Comparison of ENCODE assay signal across 15 cellular contexts in genomic region chr15:74621546-74621920, GRCh38. TPM values are rescaled to one million over a fixed set of nuclear protein-coding genes. Genes with fewer than 3 reads are reported as not detected.
DNase-seq lines count a peak whose midpoint lies in the region; ATAC-seq and TF ChIP-seq lines count a peak whose summit lies in the region.
"Had no signal": no experiment of that assay in that cellular context is flagged by ENCODE, and none has a peak within 500 bp of the region (broad histone marks: within the 10 kb centered on the region; RNA-seq: fewer than 3 reads in every experiment).

No MANE protein-coding gene starts in this region.

- H3F3A ChIP-seq in GM23338 (replicated peaks; ENCODE audit: low read depth) = peaks cover 23% of the 10 kb centered on the region; the same call in 1 of the 2 replicates

- intact Hi-C loops in CD4-positive, alpha-beta T cell (cut with DNase I, micrococcal nuclease) = no loop called here
- intact Hi-C loops in left colon (cut with DNase I, micrococcal nuclease) = loop anchor here in 1 of 2 donors (10.0 kb wide), 1 partner anchor 247 kb away; no protein-coding TSS in a partner anchor

- no peak overlapping the region for H3K4me3 Mint-ChIP-seq in CD4-positive, alpha-beta T cell
- H3K4me3 Mint-ChIP-seq in GM23338 = no peak overlapping the region; the same call in 2 of the 3 replicates
- H3K4me3 Mint-ChIP-seq in neural crest cell = peak overlapping the region; percentile 89
- H3K4me3 Mint-ChIP-seq: activated T-cell treated with anti-CD3 and anti-CD28 coated beads, Interleukin-2, amount 50 U/mL, for 72 hours; T-helper 1 cell treated with Interleukin-12 subunit alpha and Interleukin-12 subunit beta and Interleukin-4 antibody, amounts not matched to agents 30 μg/mL and 1 μg/mL, for 36 hours had no signal

- DNase-seq in CD4-positive, alpha-beta T cell = no peak
- DNase-seq in GM23338 (ENCODE audit: low spot score) = no peak
- DNase-seq in cerebellum (ENCODE audit: low spot score) = peak; percentile 70
- no peak for DNase-seq in neural crest cell (ENCODE audit: low read depth, low spot score)
- DNase-seq in left colon = no peak
- DNase-seq in HT-29 (ENCODE audit: low spot score) = no peak
- no peak for DNase-seq in nucleus accumbens (lab: John Stamatoyannopoulos, UW)
- DNase-seq: GOT3, sigmoid colon had no signal

- POLR2A ChIA-PET in CD4-positive, alpha-beta T cell (lab: Charles Lee) = interaction anchor here (0.8 to 1.5 kb wide), 3 partner anchors 10 to 163 kb away, joined by 3 read pairs; no protein-coding TSS in a partner anchor

- no peak overlapping the region for H3K4me2 ChIP-seq in GM23338

- TF ChIP-seq CTCF in CD4-positive, alpha-beta T cell (IDR thresholded peaks at IDR 0.05) = no peak
- TF ChIP-seq CTCF in GM23338 (conservative IDR thresholded peaks at IDR 0.05; ENCODE audit: low read depth in 2 of 2) (no peak), neural crest cell (conservative IDR thresholded peaks at IDR 0.05) (no peak)

- H3K36me3 Mint-ChIP-seq in CD4-positive, alpha-beta T cell (ENCODE audit: low read depth) = peaks cover 94% of the 10 kb centered on the region
- H3K36me3 Mint-ChIP-seq in GM23338 (ENCODE audit: low read depth) (peaks cover 73% of the 10 kb centered on the region), neural crest cell (ENCODE audit: low read depth) (peaks cover 18% of the 10 kb centered on the region)

- H2AFZ ChIP-seq in GM23338 = no peak overlapping the region

- peaks cover 9% of the 10 kb centered on the region for H3K4me1 ChIP-seq in GM23338 (ENCODE audit: insufficient read depth)

- no peaks in the 10 kb centered on the region for H3K27me3 Mint-ChIP-seq in CD4-positive, alpha-beta T cell
- H3K27me3 Mint-ChIP-seq in GM23338 (ENCODE audit: insufficient read depth, low read depth, poor library complexity) (peaks cover 20% of the 10 kb centered on the region), neural crest cell (ENCODE audit: low read depth) (peaks cover 3% of the 10 kb centered on the region)

- H3K9me3 ChIP-seq in CD4-positive, alpha-beta T cell (ENCODE audit: control insufficient read depth, low read length) = no peaks in the 10 kb centered on the region
- H3K9me3 ChIP-seq: left lung, ovary, sigmoid colon, SJSA1 had no signal

- H3K9me3 Mint-ChIP-seq in CD4-positive, alpha-beta T cell = no peaks in the 10 kb centered on the region
- no peaks in the 10 kb centered on the region; the same call in 2 of the 3 replicates for H3K9me3 Mint-ChIP-seq in GM23338
- H3K9me3 Mint-ChIP-seq in neural crest cell = no peaks in the 10 kb centered on the region
- H3K9me3 Mint-ChIP-seq: activated T-cell treated with anti-CD3 and anti-CD28 coated beads, Interleukin-2, amount 50 U/mL, for 72 hours; T-helper 1 cell treated with Interleukin-12 subunit alpha and Interleukin-12 subunit beta and Interleukin-4 antibody, amounts not matched to agents 30 μg/mL and 1 μg/mL, for 36 hours had no signal

- peaks cover 33% of the 10 kb centered on the region for H4K20me1 ChIP-seq in GM23338 (replicated peaks; ENCODE audit: insufficient read depth)

- peaks cover 46% of the 10 kb centered on the region for H3K4me1 Mint-ChIP-seq in CD4-positive, alpha-beta T cell (ENCODE audit: low read depth)
- H3K4me1 Mint-ChIP-seq in GM23338 = peaks cover 26% of the 10 kb centered on the region
- H3K4me1 Mint-ChIP-seq in neural crest cell = peaks cover 39% of the 10 kb centered on the region

- ATAC-seq in CD4-positive, alpha-beta T cell (ENCODE audit: poor library complexity) = no peak
- ATAC-seq in GM23338 = no peak
- no peak for ATAC-seq in left colon

- CTCF ChIA-PET in CD4-positive, alpha-beta T cell (lab: Charles Lee) = interaction anchor here (0.6 to 2.2 kb wide), 15 partner anchors 11 to 329 kb away, joined by 3 to 34 read pairs (median 3); no protein-coding TSS in a partner anchor

- H3K27ac ChIP-seq in CD4-positive, alpha-beta T cell (ENCODE audit: low read depth, low read length) = no peak overlapping the region
- no peak overlapping the region for H3K27ac ChIP-seq in GM23338 (ENCODE audit: low read depth)
- H3K27ac ChIP-seq: HL-60, left lung, ovary, SJSA1 had no signal

- H3K27me3 ChIP-seq in CD4-positive, alpha-beta T cell (ENCODE audit: control insufficient read depth, insufficient read depth, low read length) = no peaks in the 10 kb centered on the region
- H3K27me3 ChIP-seq in GM23338 (ENCODE audit: insufficient read depth) = no peaks in the 10 kb centered on the region
- H3K27me3 ChIP-seq: left lung, ovary, sigmoid colon, SJSA1 had no signal

- H3K36me3 ChIP-seq in GM23338 (ENCODE audit: insufficient read depth) = peaks cover 14% of the 10 kb centered on the region; the same call in 1 of the 2 replicates
- H3K36me3 ChIP-seq: ovary had no signal

- no peak overlapping the region for H3K4me3 ChIP-seq in GM23338
- H3K4me3 ChIP-seq: left lung, ovary, sigmoid colon, SJSA1 had no signal

- H3K79me2 ChIP-seq in GM23338 (replicated peaks; ENCODE audit: insufficient read depth) = peaks cover 28% of the 10 kb centered on the region

- peak overlapping the region; percentile 67 for H3K27ac Mint-ChIP-seq in CD4-positive, alpha-beta T cell
- H3K27ac Mint-ChIP-seq in GM23338 (peak overlapping the region; percentile 57; the same call in 1 of the 2 replicates), neural crest cell (ENCODE audit: unreplicated experiment) (no peak overlapping the region)

- H3K9me2 ChIP-seq in GM23338 (ENCODE audit: insufficient read depth) = no peaks in the 10 kb centered on the region

TF ChIP-seq in GM23338, 12 proteins besides CTCF, POLR2A, EP300 and RAD21 (continues in another document):
- TF ChIP-seq NANOG (IDR thresholded peaks at IDR 0.05; ENCODE audit: borderline replicate concordance) = no peak
- no peak for TF ChIP-seq STAT1 (IDR thresholded peaks at IDR 0.05; ENCODE audit: unreplicated experiment)
- TF ChIP-seq EZH2phosphoT487 (IDR thresholded peaks at IDR 0.05; ENCODE audit: unreplicated experiment) = no peak
- no peak for TF ChIP-seq ZNF462 (CRISPR knock-in tag; IDR thresholded peaks at IDR 0.05)

RNA-seq across cellular contexts. Expression of gene CLK3, which starts 5.9 kb away (rescaled TPM):
- total RNA-seq in CD4-positive, alpha-beta T cell = 100 to 1,000 TPM; 275 to 293 TPM
- 59.1 and 67.7 TPM in 2 replicates for total RNA-seq in GM23338 (2014; rRNA removed; shearing (Covaris generic))
- polyA plus RNA-seq in GM23338 (2016; fragmentation: Nextera tagmentation; extraction: Ambion mirVana) = 38.1 and 40.7 TPM in 2 replicates
- 37.6 TPM for total RNA-seq in cerebellum
- 79.2 and 88.7 TPM in 2 replicates for total RNA-seq in neural crest cell
- total RNA-seq in left colon = 10 to 100 TPM; 90.8 to 92.9 TPM
- 94.7 and 115 TPM in 2 replicates for total RNA-seq in HT-29 (2014; rRNA removed; shearing (Covaris generic))
